Comparison of ENCODE assay signal across 28 cellular contexts in genomic region chr9:121870271-121870670, GRCh38.
"Had no signal": no experiment of that assay in that cellular context is flagged by ENCODE, and none has a peak within 500 bp of the region (broad histone marks: within the 10 kb centered on the region; RNA-seq: fewer than 3 reads in every experiment).

No MANE protein-coding gene starts in this region.

- H3K27me3 ChIP-seq: ascending aorta, breast epithelium had no signal

- H3K4me1 Mint-ChIP-seq: activated B cell treated with CpG ODN at 0.5 μM for 24 hours; activated CD8-positive, alpha-beta memory T cell treated with anti-CD3 and anti-CD28 coated beads, Interleukin-2, amount 10 ng/mL, durations not matched to agents 7 days and 5 days; activated naive CD4-positive, alpha-beta T cell treated with anti-CD3 and anti-CD28 coated beads, Interleukin-2, amount 50 U/mL, for 24 hours; activated naive CD8-positive, alpha-beta T cell treated with anti-CD3 and anti-CD28 coated beads, Interleukin-2, amount 10 ng/mL, durations not matched to agents 7 days and 5 days; T-helper 17 cell had no signal

- H3K36me3 ChIP-seq: breast epithelium, WERI-Rb-1 had no signal

- H3K27ac ChIP-seq: ascending aorta, breast epithelium, WERI-Rb-1 had no signal

- H3K4me3 ChIP-seq: ascending aorta, breast epithelium had no signal

- H3K27ac Mint-ChIP-seq: activated B cell treated with CpG ODN at 0.5 μM for 24 hours; activated CD8-positive, alpha-beta memory T cell treated with anti-CD3 and anti-CD28 coated beads, Interleukin-2, amount 10 ng/mL, durations not matched to agents 7 days and 5 days; activated CD8-positive, alpha-beta T cell treated with anti-CD3 and anti-CD28 coated beads for 36 hours; activated naive CD4-positive, alpha-beta T cell treated with anti-CD3 and anti-CD28 coated beads for 36 hours; activated naive CD4-positive, alpha-beta T cell treated with anti-CD3 and anti-CD28 coated beads, Interleukin-2, amount 50 U/mL, for 24 hours; activated naive CD8-positive, alpha-beta T cell treated with anti-CD3 and anti-CD28 coated beads, Interleukin-2, amount 10 ng/mL, durations not matched to agents 7 days and 5 days; activated T-helper 1 cell treated with anti-CD3 and anti-CD28 coated beads, Interleukin-12 subunit alpha, Interleukin-12 subunit beta, Interleukin-2, Interleukin-4 antibody, amounts not matched to agents 30 ng/mL and 10 ng/mL and 1 ng/mL, durations not matched to agents 14 hours and 24 hours and 36 hours; activated T-helper 2 cell treated with anti-CD3 and anti-CD28 coated beads, Interferon-gamma antibody, Interleukin-2, Interleukin-4, amounts not matched to agents 10 μg/mL and 5 μg/mL and 100 μg/mL, durations not matched to agents 14 hours and 24 hours and 36 hours; T-helper 17 cell; T-helper 2 cell treated with Interferon-gamma antibody and Interleukin-4, amounts not matched to agents 5 μg/mL and 100 μg/mL, for 36 hours had no signal

- H3K27me3 Mint-ChIP-seq: activated B cell treated with CpG ODN at 0.5 μM for 24 hours; activated CD8-positive, alpha-beta memory T cell treated with anti-CD3 and anti-CD28 coated beads, Interleukin-2, amount 10 ng/mL, durations not matched to agents 7 days and 5 days; activated CD8-positive, alpha-beta T cell treated with anti-CD3 and anti-CD28 coated beads for 36 hours; activated naive CD4-positive, alpha-beta T cell treated with anti-CD3 and anti-CD28 coated beads, Interleukin-2, amount 50 U/mL, for 24 hours; T-helper 17 cell had no signal

- H3K9me3 Mint-ChIP-seq: activated CD8-positive, alpha-beta T cell treated with anti-CD3 and anti-CD28 coated beads for 36 hours; activated naive CD4-positive, alpha-beta T cell treated with anti-CD3 and anti-CD28 coated beads for 36 hours; activated naive CD4-positive, alpha-beta T cell treated with anti-CD3 and anti-CD28 coated beads, Interleukin-2, amount 50 U/mL, for 24 hours; activated naive CD8-positive, alpha-beta T cell treated with anti-CD3 and anti-CD28 coated beads, Interleukin-2, amount 10 ng/mL, durations not matched to agents 7 days and 5 days; activated T-helper 1 cell treated with anti-CD3 and anti-CD28 coated beads, Interleukin-12 subunit alpha, Interleukin-12 subunit beta, Interleukin-2, Interleukin-4 antibody, amounts not matched to agents 30 ng/mL and 10 ng/mL and 1 ng/mL, durations not matched to agents 14 hours and 24 hours and 36 hours; activated T-helper 2 cell treated with anti-CD3 and anti-CD28 coated beads, Interferon-gamma antibody, Interleukin-2, Interleukin-4, amounts not matched to agents 10 μg/mL and 5 μg/mL and 100 μg/mL, durations not matched to agents 14 hours and 24 hours and 36 hours; brain; T-helper 2 cell treated with Interferon-gamma antibody and Interleukin-4, amounts not matched to agents 5 μg/mL and 100 μg/mL, for 36 hours had no signal

- H3K9me3 ChIP-seq: ascending aorta, breast epithelium had no signal

- H3K36me3 Mint-ChIP-seq: activated CD8-positive, alpha-beta memory T cell treated with anti-CD3 and anti-CD28 coated beads, Interleukin-2, amount 10 ng/mL, durations not matched to agents 7 days and 5 days; activated naive CD4-positive, alpha-beta T cell treated with anti-CD3 and anti-CD28 coated beads, Interleukin-2, amount 50 U/mL, for 24 hours; activated naive CD8-positive, alpha-beta T cell treated with anti-CD3 and anti-CD28 coated beads, Interleukin-2, amount 10 ng/mL, durations not matched to agents 7 days and 5 days had no signal

- H3K4me3 Mint-ChIP-seq: activated B cell treated with CpG ODN at 0.5 μM for 24 hours; activated CD8-positive, alpha-beta memory T cell treated with anti-CD3 and anti-CD28 coated beads, Interleukin-2, amount 10 ng/mL, durations not matched to agents 7 days and 5 days; activated CD8-positive, alpha-beta T cell treated with anti-CD3 and anti-CD28 coated beads for 36 hours; activated naive CD4-positive, alpha-beta T cell treated with anti-CD3 and anti-CD28 coated beads for 36 hours; activated naive CD4-positive, alpha-beta T cell treated with anti-CD3 and anti-CD28 coated beads, Interleukin-2, amount 50 U/mL, for 24 hours; activated naive CD8-positive, alpha-beta T cell treated with anti-CD3 and anti-CD28 coated beads, Interleukin-2, amount 10 ng/mL, durations not matched to agents 7 days and 5 days; activated T-helper 1 cell treated with anti-CD3 and anti-CD28 coated beads, Interleukin-12 subunit alpha, Interleukin-12 subunit beta, Interleukin-2, Interleukin-4 antibody, amounts not matched to agents 30 ng/mL and 10 ng/mL and 1 ng/mL, durations not matched to agents 14 hours and 24 hours and 36 hours; brain; T-helper 17 cell; T-helper 2 cell treated with Interferon-gamma antibody and Interleukin-4, amounts not matched to agents 5 μg/mL and 100 μg/mL, for 36 hours had no signal

- ATAC-seq: activated CD4-positive, CD25-positive, alpha-beta regulatory T cell treated with anti-CD3 and anti-CD28 coated beads, Interleukin-2, amount 50 U/mL, for 24 hours; activated CD8-positive, alpha-beta memory T cell treated with anti-CD3 and anti-CD28 coated beads, Interleukin-2, amount 10 ng/mL, durations not matched to agents 7 days and 5 days; activated CD8-positive, alpha-beta T cell treated with anti-CD3 and anti-CD28 coated beads for 36 hours; esophagus mucosa; T-helper 17 cell had no signal

- H3K4me1 ChIP-seq: ascending aorta, breast epithelium had no signal

- DNase-seq: activated B cell treated with CpG ODN at 0.5 μM for 24 hours; activated CD4-positive, alpha-beta T cell treated with anti-CD3 and anti-CD28 coated beads for 48 hours; activated CD4-positive, alpha-beta T cell treated with anti-CD3 and anti-CD28 coated beads, Interleukin-2, amount 50 U/mL, for 1 hour; activated CD4-positive, alpha-beta T cell treated with anti-CD3 and anti-CD28 coated beads, Interleukin-2, amount 50 U/mL, for 48 hours; activated CD8-positive, alpha-beta memory T cell treated with anti-CD3 and anti-CD28 coated beads, Interleukin-2, amount 10 ng/mL, durations not matched to agents 7 days and 5 days; activated CD8-positive, alpha-beta memory T cell treated with anti-CD3 and anti-CD28 coated beads, Interleukin-2, amount 50 U/mL, for 4 hours; activated CD8-positive, alpha-beta T cell treated with anti-CD3 and anti-CD28 coated beads for 36 hours; activated effector memory CD4-positive, alpha-beta T cell treated with anti-CD3 and anti-CD28 coated beads, Interleukin-2, amount 50 U/mL, for 16 hours; activated naive CD4-positive, alpha-beta T cell treated with anti-CD3 and anti-CD28 coated beads for 36 hours; activated naive CD8-positive, alpha-beta T cell treated with anti-CD3 and anti-CD28 coated beads, Interleukin-2, amount 10 ng/mL, durations not matched to agents 7 days and 5 days; activated T-cell treated with anti-CD3 and anti-CD28 coated beads, Interleukin-2, amount 50 U/mL, for 1 hour; activated T-cell treated with anti-CD3 and anti-CD28 coated beads, Interleukin-2, amount 50 U/mL, for 48 hours; caudate nucleus; effector CD8-positive, alpha-beta T cell; foreskin fibroblast; T-helper 1 cell; T-helper 17 cell; T1000; WERI-Rb-1 had no signal
